Comparison of ENCODE assay signal across 12 cellular contexts in genomic region chr17:42853004-42853403, GRCh38. TPM values are rescaled to one million over a fixed set of nuclear protein-coding genes. Genes with fewer than 3 reads are reported as not detected.
DNase-seq lines count a peak whose midpoint lies in the region; ATAC-seq, FAIRE-seq and TF ChIP-seq lines count a peak whose summit lies in the region.
"Had no signal": no experiment of that assay in that cellular context is flagged by ENCODE, and none has a peak within 500 bp of the region (broad histone marks: within the 10 kb centered on the region; RNA-seq: fewer than 3 reads in every experiment).

No MANE protein-coding gene starts in this region.

- no peak for ATAC-seq in left lung
- ATAC-seq: natural killer cell had no signal

- H3K4me3 ChIP-seq in left lung, result peak overlapping the region; percentile 7 to 37

- no peaks in the 10 kb centered on the region for H3K9me3 ChIP-seq in left lung

- H3K27me3 Mint-ChIP-seq in osteocyte (ENCODE audit: unreplicated experiment), result no peaks in the 10 kb centered on the region

- TF ChIP-seq CTCF in left lung (IDR thresholded peaks at IDR 0.05) (no peak), osteocyte (IDR thresholded peaks at IDR 0.05) (no peak)

- peaks cover 0 to 17% of the 10 kb centered on the region in 2 donors for H3K4me1 ChIP-seq in left lung

- H3K4me1 Mint-ChIP-seq in osteocyte (ENCODE audit: unreplicated experiment), result no peaks in the 10 kb centered on the region
- H3K4me1 Mint-ChIP-seq: IgD-negative memory B cell, natural killer cell had no signal

- no peaks in the 10 kb centered on the region for H3K27me3 ChIP-seq in left lung

- DNase-seq in CD1c-positive myeloid dendritic cell (ENCODE audit: extremely low spot score) (peak; percentile 27), left lung (no peak), GM19239 (ENCODE audit: insufficient read length, low spot score) (no peak), osteocyte (ENCODE audit: extremely low spot score, unreplicated experiment) (no peak)
- DNase-seq: activated effector memory CD4-positive, alpha-beta T cell treated with anti-CD3 and anti-CD28 coated beads, Interleukin-2, amount 50 U/mL, for 16 hours; hippocampal formation; natural killer cell; NCI-H2171; stimulated activated CD4-positive, alpha-beta T cell treated with anti-CD3 and anti-CD28 coated beads, Interleukin-4, amount 100 ng/mL, for 24 hours had no signal

- no peak overlapping the region for H3K4me3 Mint-ChIP-seq in osteocyte (ENCODE audit: unreplicated experiment)
- H3K4me3 Mint-ChIP-seq: dendritic cell treated with granulocyte-macrophage colony-stimulating factor and Interleukin-4, amounts not matched to agents 40 ng/mL and 50 ng/mL, for 4 days; IgD-negative memory B cell; natural killer cell had no signal

- H3K27ac Mint-ChIP-seq in osteocyte (ENCODE audit: unreplicated experiment), result no peak overlapping the region
- H3K27ac Mint-ChIP-seq: dendritic cell treated with granulocyte-macrophage colony-stimulating factor and Interleukin-4, amounts not matched to agents 40 ng/mL and 50 ng/mL, for 4 days; natural killer cell had no signal

- H3K36me3 Mint-ChIP-seq in osteocyte (ENCODE audit: unreplicated experiment), result no peaks in the 10 kb centered on the region
- H3K36me3 Mint-ChIP-seq: IgD-negative memory B cell, natural killer cell had no signal

- FAIRE-seq in GM19239 (lab: Jason Lieb, UNC), result no peak
- FAIRE-seq: urothelium cell line had no signal

- no peaks in the 10 kb centered on the region for H3K36me3 ChIP-seq in left lung

- H3K27ac ChIP-seq in left lung, result peak overlapping the region; percentile 29 to 55

- no peaks in the 10 kb centered on the region for H3K9me3 Mint-ChIP-seq in osteocyte (ENCODE audit: unreplicated experiment)
- H3K9me3 Mint-ChIP-seq: dendritic cell treated with granulocyte-macrophage colony-stimulating factor and Interleukin-4, amounts not matched to agents 40 ng/mL and 50 ng/mL, for 4 days; IgD-negative memory B cell; natural killer cell had no signal

- intact Hi-C loops in left lung (cut with DNase I), result no loop called here

RNA-seq across cellular contexts. Expression of gene AOC3, which starts 2.0 kb away (rescaled TPM):
- total RNA-seq in left lung, result 100 to 1,000 TPM in 1 of 2 donors, 10 to 100 TPM in 1; 56.6 to 155 TPM
- 1.1 and 1.3 TPM in 2 replicates for total RNA-seq in osteocyte

RNA-seq across cellular contexts. Expression of gene AOC2, which starts 8.6 kb away (rescaled TPM):
- total RNA-seq in left lung, result 1 to 10 TPM; 2.1 to 2.6 TPM
- 1.8 and 2.2 TPM in 2 replicates for total RNA-seq in osteocyte

RNA-seq across cellular contexts. Expression of gene PSME3, which starts 19.8 kb away (rescaled TPM):
- total RNA-seq in left lung (100 to 1,000 TPM in 1 of 2 donors, 10 to 100 TPM in 1; 95.7 to 131 TPM), osteocyte (111 and 121 TPM in 2 replicates)

RNA-seq across cellular contexts. Expression of gene BECN1, which starts 28.9 kb away (rescaled TPM):
- total RNA-seq in left lung (10 to 100 TPM; 63.8 to 82.6 TPM), osteocyte (68.1 and 69.1 TPM in 2 replicates)

RNA-seq across cellular contexts. Expression of gene G6PC1, which starts 47.6 kb away (rescaled TPM):
- total RNA-seq in left lung, result not detected
- not detected in 2 replicates for total RNA-seq in osteocyte
- total RNA-seq: natural killer cell had no signal

Comparison
In these comparisons a context has a peak if more than half of its experiments do, and no peak if none do; other contexts are left out.
1. RNA of gene AOC3, which starts 2.0 kb away (total RNA-seq): 56.6 to 155 TPM in left lung; 1.1 to 1.3 TPM in osteocyte; every median in the first group is over 10 times any median in the second.